In the genomic region with DNA sequence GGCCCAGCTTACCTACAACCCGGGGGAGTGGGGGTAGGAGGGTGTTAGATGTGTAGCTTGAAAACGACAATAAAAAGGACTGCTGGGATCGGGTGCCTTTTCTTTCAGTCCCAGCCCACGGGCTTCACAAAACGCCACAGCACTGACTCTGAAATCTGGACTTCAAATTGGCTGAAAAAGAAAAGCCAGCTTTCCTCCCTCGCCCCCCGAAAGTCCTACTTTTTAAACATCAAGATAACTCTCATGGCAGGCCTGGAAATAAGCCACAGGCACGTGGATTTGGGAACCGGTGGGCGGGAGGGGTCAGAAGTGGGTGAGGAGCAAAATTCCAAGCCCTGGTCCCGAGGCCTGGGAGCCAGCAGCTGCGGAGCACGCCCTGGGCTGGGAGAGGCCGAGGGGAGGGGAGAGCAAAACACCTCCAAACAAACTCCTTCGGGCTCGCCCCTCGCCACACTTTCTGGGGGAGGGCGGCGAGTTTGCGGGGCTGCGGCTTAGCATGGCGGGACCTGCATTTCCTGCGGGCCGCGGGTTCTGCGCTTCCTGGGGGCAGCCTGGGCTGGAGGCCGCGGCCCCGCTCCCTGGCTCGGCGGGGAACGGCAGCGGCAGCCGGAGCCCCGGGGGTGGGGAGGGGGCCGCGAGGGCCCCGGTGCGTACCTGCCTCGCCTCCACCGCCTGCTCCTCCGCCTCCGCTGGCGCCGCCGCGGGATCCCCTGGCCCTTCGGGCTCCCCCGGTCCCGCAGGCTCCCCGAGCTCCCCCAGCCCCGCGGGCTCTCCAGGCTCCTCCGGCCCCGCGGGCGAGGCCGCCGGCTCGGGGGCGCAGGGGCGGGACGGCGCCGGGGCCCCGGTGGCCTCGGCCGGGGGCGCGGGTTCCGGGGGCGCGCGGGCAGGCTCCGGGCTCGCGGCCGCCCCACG, we compare ENCODE assay signal across 6 cellular contexts. TPM values are rescaled to one million over a fixed set of nuclear protein-coding genes. Genes with fewer than 3 reads are reported as not detected.
A peak's percentile ranks its signal among the peaks of the same experiment; 100 is the strongest.
DNase-seq lines count a peak whose midpoint lies in the region; ATAC-seq, FAIRE-seq and TF ChIP-seq lines count a peak whose summit lies in the region.
"Not testable (repeated sequence)": the region's sequence is repeated elsewhere in the genome, so short reads cannot be mapped to it uniquely, and the experiment has no call there.

No MANE protein-coding gene starts in this region.

- not testable (repeated sequence) for TF ChIP-seq RAD21 in GM12878 (IDR thresholded peaks at IDR 0.05; ENCODE audit: insufficient read depth, low read depth, low read length)

- H3K9ac ChIP-seq in GM12878 (ENCODE audit: control insufficient read depth, insufficient read depth, low read length): not testable (repeated sequence)

- not testable (repeated sequence) for H4K20me1 ChIP-seq in GM23338 (replicated peaks; ENCODE audit: insufficient read depth); GM12878 (ENCODE audit: control insufficient read depth, insufficient read depth)

- not testable (repeated sequence) for H3K27ac Mint-ChIP-seq in GM23338
- H3K27ac Mint-ChIP-seq in naive thymus-derived CD8-positive, alpha-beta T cell: peak overlapping the region in 8 of 10 donors; percentile 23 to 83 (median 64)

- H3K79me2 ChIP-seq in GM23338 (replicated peaks; ENCODE audit: insufficient read depth): peaks cover 16% of the 10 kb centered on the region; the same call in 1 of the 2 replicates
- H3K79me2 ChIP-seq in GM12878 (ENCODE audit: control insufficient read depth, insufficient read depth, low read length): not testable (repeated sequence)

- H3K9me2 ChIP-seq in GM23338 (ENCODE audit: insufficient read depth): not testable (repeated sequence)

- H3K36me3 ChIP-seq in GM23338 (ENCODE audit: insufficient read depth); GM12878 (ENCODE audit: control insufficient read depth in 2 of 2, insufficient read depth in 2 of 2, low read length in 1 of 2); cardiac muscle cell; thymus (ENCODE audit: control insufficient read depth, insufficient read depth): not testable (repeated sequence)
- H3K36me3 ChIP-seq in RWPE2 (ENCODE audit: low read depth): peaks cover 22% of the 10 kb centered on the region

- peaks cover 36% of the 10 kb centered on the region for H3K4me1 Mint-ChIP-seq in GM23338
- peaks cover 14 to 38% (median 33%) of the 10 kb centered on the region in 4 donors for H3K4me1 Mint-ChIP-seq in naive thymus-derived CD8-positive, alpha-beta T cell

- TF ChIP-seq CTCF in GM23338 (conservative IDR thresholded peaks at IDR 0.05; ENCODE audit: low read depth in 2 of 2); RWPE2 (IDR thresholded peaks at IDR 0.05; ENCODE audit: poor library complexity, severe bottlenecking); GM12878 (IDR thresholded peaks at IDR 0.05 in 2 of 3, conservative IDR thresholded peaks at IDR 0.05 in 1 of 3; ENCODE audit: control insufficient read depth in 2 of 3, extremely low read depth in 1 of 3, insufficient read depth in 1 of 3, low read depth in 3 of 3, low read length in 3 of 3); cardiac muscle cell (IDR thresholded peaks at IDR 0.05; ENCODE audit: low read depth, low read length): not testable (repeated sequence)

- POLR2A ChIA-PET in GM12878 (lab: Charles Lee): not testable (repeated sequence)
- POLR2A ChIA-PET in naive thymus-derived CD8-positive, alpha-beta T cell (lab: Charles Lee): interaction anchor here (0.5 to 2.0 kb wide), 8 partner anchors 15 to 1487 kb away, joined by 3 to 8 read pairs (median 4); no protein-coding TSS in a partner anchor

- H2AFZ ChIP-seq in GM23338; GM12878 (ENCODE audit: control insufficient read depth, low read depth, low read length): not testable (repeated sequence)

- CTCF ChIA-PET in GM12878 (lab: Yijun Ruan, JAX): not testable (repeated sequence)

- RAD21 ChIA-PET in GM12878 (lab: Charles Lee; ENCODE audit: unreplicated experiment): not testable (repeated sequence)

- not testable (repeated sequence) for BruUV-seq in GM12878 (replicated peaks; lab: Mats Ljungman, UMichigan)

- not testable (repeated sequence) for TF ChIP-seq POLR2A in GM12878 (IDR thresholded peaks at IDR 0.05; ENCODE audit: low read depth, low read length)

- H3K9me3 ChIP-seq in RWPE2 (ENCODE audit: severe bottlenecking); GM12878 (replicated peaks; ENCODE audit: control insufficient read depth, insufficient read depth, low read length); cardiac muscle cell (ENCODE audit: low read depth); thymus (ENCODE audit: control insufficient read depth): not testable (repeated sequence)

- TF ChIP-seq EP300 in GM12878 (IDR thresholded peaks at IDR 0.05; ENCODE audit: borderline replicate concordance in 1 of 2, control insufficient read depth in 1 of 2, low read depth in 2 of 2, low read length in 2 of 2): not testable (repeated sequence)

- H3K4me1 ChIP-seq in GM23338 (ENCODE audit: insufficient read depth) (peaks cover 30% of the 10 kb centered on the region), cardiac muscle cell (ENCODE audit: low read depth) (peaks cover 42% of the 10 kb centered on the region), thymus (ENCODE audit: control insufficient read depth, insufficient read depth, low read length) (peaks cover 19% of the 10 kb centered on the region)
- H3K4me1 ChIP-seq in RWPE2 (ENCODE audit: insufficient read depth, poor library complexity, severe bottlenecking); GM12878 (ENCODE audit: control insufficient read depth, insufficient read depth, low read length): not testable (repeated sequence)

- intact Hi-C loops in GM12878 (cut with micrococcal nuclease; ENCODE audit: unreplicated experiment): loop anchor here (10.0 kb wide), 1 partner anchor 85 kb away; no protein-coding TSS in a partner anchor

- 25% methylated on average over 30 of the region's 79 CpGs for WGBS in GM12878 (ENCODE audit: insufficient coverage, insufficient replicate concordance, low lambda C conversion rate, missing lambda C conversion rate)
- WGBS in thymus: 22% methylated on average over 48 of the region's 79 CpGs

- H3F3A ChIP-seq in GM23338 (replicated peaks; ENCODE audit: low read depth): not testable (repeated sequence)

- SMC1A ChIA-PET in GM12878 (lab: Charles Lee; ENCODE audit: uncharacterized antibody, unreplicated experiment): interaction anchor here (1.2 kb wide), 1 partner anchor 15 kb away, joined by 3 read pairs; no protein-coding TSS in a partner anchor

- in situ Hi-C loops in GM12878 (cut with MboI): not testable (repeated sequence)

- peaks cover 18% of the 10 kb centered on the region for H3K27me3 ChIP-seq in GM23338 (ENCODE audit: insufficient read depth)
- H3K27me3 ChIP-seq in RWPE2 (ENCODE audit: insufficient read depth, poor library complexity, severe bottlenecking); GM12878 (replicated peaks in 1 of 2; ENCODE audit: control insufficient read depth in 2 of 2, insufficient read depth in 2 of 2, low read length in 1 of 2); cardiac muscle cell; thymus (ENCODE audit: control insufficient read depth, insufficient read depth): not testable (repeated sequence)

- DNase-seq in GM23338 (ENCODE audit: low spot score): peak; percentile 43
- not testable (repeated sequence) for DNase-seq in RWPE2 (ENCODE audit: low spot score); GM12878 (ENCODE audit: low read depth, low spot score)
- DNase-seq in cardiac muscle cell (ENCODE audit: low read depth in 1 of 2, low spot score in 1 of 2): peak; percentile 52 to 58
- peak in 1 of 10 donors; percentile 55 for DNase-seq in naive thymus-derived CD8-positive, alpha-beta T cell

- peak overlapping the region; percentile 75 for H3K4me3 Mint-ChIP-seq in GM23338
- peak overlapping the region; percentile 55 to 86 (median 68) for H3K4me3 Mint-ChIP-seq in naive thymus-derived CD8-positive, alpha-beta T cell

- not testable (repeated sequence) for H3K27ac ChIP-seq in GM23338 (ENCODE audit: low read depth); GM12878 (ENCODE audit: control insufficient read depth, insufficient read depth)
- peak overlapping the region; percentile 57 for H3K27ac ChIP-seq in RWPE2 (ENCODE audit: poor library complexity, severe bottlenecking)
- H3K27ac ChIP-seq in cardiac muscle cell: peak overlapping the region; percentile 87
- peak overlapping the region; percentile 76 for H3K27ac ChIP-seq in thymus (ENCODE audit: low read depth)

- FAIRE-seq in GM12878 (lab: Jason Lieb, UNC): not testable (repeated sequence)

- H3K4me2 ChIP-seq in GM23338 (peak overlapping the region; percentile 88), GM12878 (ENCODE audit: control insufficient read depth, insufficient read depth) (peak overlapping the region; percentile 68)

- not testable (repeated sequence) for H3K9me3 Mint-ChIP-seq in GM23338; naive thymus-derived CD8-positive, alpha-beta T cell

- H3K36me3 Mint-ChIP-seq in GM23338 (ENCODE audit: low read depth); naive thymus-derived CD8-positive, alpha-beta T cell: not testable (repeated sequence)

- H3K4me3 ChIP-seq in GM23338 (peak overlapping the region; percentile 73), RWPE2 (ENCODE audit: severe bottlenecking) (peak overlapping the region; percentile 73), cardiac muscle cell (peak overlapping the region; percentile 60), thymus (ENCODE audit: low read length) (peak overlapping the region; percentile 47)
- H3K4me3 ChIP-seq in GM12878: not testable (repeated sequence)

- peaks cover 39% of the 10 kb centered on the region for H3K27me3 Mint-ChIP-seq in GM23338 (ENCODE audit: insufficient read depth, low read depth, poor library complexity)
- not testable (repeated sequence) for H3K27me3 Mint-ChIP-seq in naive thymus-derived CD8-positive, alpha-beta T cell

- ATAC-seq in GM23338: peak; percentile 25
- ATAC-seq in RWPE2 (ENCODE audit: low read depth): peak; percentile 46; the same call in 2 of the 3 replicates
- not testable (repeated sequence) for ATAC-seq in GM12878
- ATAC-seq in naive thymus-derived CD8-positive, alpha-beta T cell: peak; percentile 13 to 31

RNA-seq across cellular contexts. Expression of gene MXRA7, which starts 0.6 kb away (rescaled TPM):
- total RNA-seq in GM23338 (2014; rRNA removed; shearing (Covaris generic)): 29.2 and 46.6 TPM in 2 replicates
- polyA plus RNA-seq in GM23338 (2016; fragmentation: Nextera tagmentation; extraction: Ambion mirVana) (11.4 and 12.1 TPM in 2 replicates), GM12878 (2011; rRNA removed) (0.15 and 0.30 TPM in 2 replicates), GM12878 (2014; fragmentation: Illumina TruSeq; extraction: Trizol) (0.96 and 3.4 TPM in 2 replicates), GM12878 (2014; fragmentation: Nextera tagmentation; extraction: Ambion mirVana) (under 1 TPM; 0.03 to 0.16 TPM), GM12878 (2014; rRNA removed) (0.48 and 2.0 TPM in 2 replicates), GM12878 (2016; fragmentation: Nextera tagmentation; extraction: Ambion mirVana) (under 1 TPM; 0.08 to 0.18 TPM), cardiac muscle cell (164 and 178 TPM in 2 replicates), thymus (47.1 TPM)
- 0.33 and 0.54 TPM in 2 replicates for total RNA-seq in GM12878 (2013; cell fraction: nucleolus; rRNA removed)
- total RNA-seq in GM12878 (2014; rRNA removed) (0.56 and 1.9 TPM in 2 replicates), GM12878 (2014; rRNA removed; fragmentation: Illumina TruSeq; extraction: Trizol) (0.49 and 0.60 TPM in 2 replicates), GM12878 (2021) (1.1 and 1.3 TPM in 2 replicates), cardiac muscle cell (101 and 123 TPM in 2 replicates)
- polyA plus RNA-seq in GM12878 (2011; ENCODE audit: low read depth): 0.50 TPM
- polyA plus RNA-seq in GM12878 (2011; cell fraction: cytosol; rRNA removed): 0.03 and 0.06 TPM in 2 replicates
- 0.06 and 0.07 TPM in 2 replicates for polyA plus RNA-seq in GM12878 (2011; cell fraction: nucleus; rRNA removed)
- 0.66 and 0.87 TPM in 2 replicates for polyA plus RNA-seq in GM12878 (2012)
- 0.10 TPM in 1 of 2 replicates, not detected in the other for polyA minus RNA-seq in GM12878 (2011; rRNA and poly(A)+ RNA removed)
- not detected in 2 replicates for polyA minus RNA-seq in GM12878 (2011; cell fraction: cytosol; rRNA and poly(A)+ RNA removed)
- polyA minus RNA-seq in GM12878 (2011; cell fraction: nucleus; rRNA and poly(A)+ RNA removed): not detected in 2 replicates
- 10 to 100 TPM; 13.9 to 16.3 TPM for total RNA-seq in naive thymus-derived CD8-positive, alpha-beta T cell
- polyA plus RNA-seq in naive thymus-derived CD8-positive, alpha-beta T cell: 10 to 100 TPM in 1 of 3 donors, 1 to 10 TPM in 2; 2.2 to 25.3 (median 5.4) TPM

RNA-seq across cellular contexts. Expression of gene JMJD6, which starts 16.2 kb away (rescaled TPM):
- 11.3 and 12.8 TPM in 2 replicates for total RNA-seq in GM23338 (2014; rRNA removed; shearing (Covaris generic))
- polyA plus RNA-seq in GM23338 (2016; fragmentation: Nextera tagmentation; extraction: Ambion mirVana) (11.4 and 12.7 TPM in 2 replicates), GM12878 (2011; rRNA removed) (12.5 and 22.5 TPM in 2 replicates), GM12878 (2014; fragmentation: Illumina TruSeq; extraction: Trizol) (19.1 and 21.8 TPM in 2 replicates), GM12878 (2014; fragmentation: Nextera tagmentation; extraction: Ambion mirVana) (1 to 10 TPM; 1.2 to 6.5 TPM), GM12878 (2014; rRNA removed) (24.2 and 27.6 TPM in 2 replicates), GM12878 (2016; fragmentation: Nextera tagmentation; extraction: Ambion mirVana) (10 to 100 TPM; 32.6 to 36.0 TPM), cardiac muscle cell (25.3 and 33.6 TPM in 2 replicates), thymus (31.9 TPM)
- 22.2 and 23.3 TPM in 2 replicates for total RNA-seq in GM12878 (2013; cell fraction: nucleolus; rRNA removed)
- total RNA-seq in GM12878 (2014; rRNA removed) (17.0 and 18.2 TPM in 2 replicates), GM12878 (2014; rRNA removed; fragmentation: Illumina TruSeq; extraction: Trizol) (16.7 and 19.2 TPM in 2 replicates), GM12878 (2021) (26.8 and 30.4 TPM in 2 replicates), cardiac muscle cell (23.5 and 25.1 TPM in 2 replicates)
- 18.4 TPM for polyA plus RNA-seq in GM12878 (2011; ENCODE audit: low read depth)
- 27.6 and 31.8 TPM in 2 replicates for polyA plus RNA-seq in GM12878 (2011; cell fraction: cytosol; rRNA removed)
- polyA plus RNA-seq in GM12878 (2011; cell fraction: nucleus; rRNA removed): 66.5 and 72.0 TPM in 2 replicates
- 22.8 and 29.0 TPM in 2 replicates for polyA plus RNA-seq in GM12878 (2012)
- polyA minus RNA-seq in GM12878 (2011; rRNA and poly(A)+ RNA removed): 9.0 and 10.2 TPM in 2 replicates
- 6.4 and 6.7 TPM in 2 replicates for polyA minus RNA-seq in GM12878 (2011; cell fraction: cytosol; rRNA and poly(A)+ RNA removed)
- polyA minus RNA-seq in GM12878 (2011; cell fraction: nucleus; rRNA and poly(A)+ RNA removed): 10.4 and 16.3 TPM in 2 replicates
- 10 to 100 TPM; 36.6 to 37.8 TPM for total RNA-seq in naive thymus-derived CD8-positive, alpha-beta T cell
- 10 to 100 TPM; 10.2 to 34.2 (median 14.4) TPM for polyA plus RNA-seq in naive thymus-derived CD8-positive, alpha-beta T cell

RNA-seq across cellular contexts. Expression of gene METTL23, which starts 16.4 kb away (rescaled TPM):
- total RNA-seq in GM23338 (2014; rRNA removed; shearing (Covaris generic)): 41.6 and 43.2 TPM in 2 replicates
- polyA plus RNA-seq in GM23338 (2016; fragmentation: Nextera tagmentation; extraction: Ambion mirVana) (51.6 and 55.9 TPM in 2 replicates), GM12878 (2011; rRNA removed) (52.0 and 64.0 TPM in 2 replicates), GM12878 (2014; fragmentation: Illumina TruSeq; extraction: Trizol) (29.9 and 44.8 TPM in 2 replicates), GM12878 (2014; fragmentation: Nextera tagmentation; extraction: Ambion mirVana) (10 to 100 TPM; 27.3 to 29.4 TPM), GM12878 (2014; rRNA removed) (35.0 and 42.7 TPM in 2 replicates), GM12878 (2016; fragmentation: Nextera tagmentation; extraction: Ambion mirVana) (10 to 100 TPM; 61.4 to 61.5 TPM), cardiac muscle cell (77.9 and 83.0 TPM in 2 replicates), thymus (70.1 TPM)
- total RNA-seq in GM12878 (2013; cell fraction: nucleolus; rRNA removed): 24.5 and 25.5 TPM in 2 replicates
- total RNA-seq in GM12878 (2014; rRNA removed) (32.0 and 33.4 TPM in 2 replicates), GM12878 (2014; rRNA removed; fragmentation: Illumina TruSeq; extraction: Trizol) (23.2 and 26.7 TPM in 2 replicates), GM12878 (2021) (25.6 and 28.0 TPM in 2 replicates), cardiac muscle cell (47.6 and 62.0 TPM in 2 replicates)
- polyA plus RNA-seq in GM12878 (2011; ENCODE audit: low read depth): 43.8 TPM
- polyA plus RNA-seq in GM12878 (2011; cell fraction: cytosol; rRNA removed): 31.3 and 35.8 TPM in 2 replicates
- polyA plus RNA-seq in GM12878 (2011; cell fraction: nucleus; rRNA removed): 27.8 and 36.4 TPM in 2 replicates
- polyA plus RNA-seq in GM12878 (2012): 36.6 and 41.5 TPM in 2 replicates
- polyA minus RNA-seq in GM12878 (2011; rRNA and poly(A)+ RNA removed): 17.4 and 21.7 TPM in 2 replicates
- polyA minus RNA-seq in GM12878 (2011; cell fraction: cytosol; rRNA and poly(A)+ RNA removed): 5.7 and 7.1 TPM in 2 replicates
- polyA minus RNA-seq in GM12878 (2011; cell fraction: nucleus; rRNA and poly(A)+ RNA removed): 10.8 and 11.2 TPM in 2 replicates
- 10 to 100 TPM; 86.2 to 86.9 TPM for total RNA-seq in naive thymus-derived CD8-positive, alpha-beta T cell
- polyA plus RNA-seq in naive thymus-derived CD8-positive, alpha-beta T cell: 100 to 1,000 TPM; 140 to 154 (median 146) TPM

RNA-seq across cellular contexts. Expression of gene SRSF2, which starts 26.9 kb away (rescaled TPM):
- 524 and 547 TPM in 2 replicates for total RNA-seq in GM23338 (2014; rRNA removed; shearing (Covaris generic))
- polyA plus RNA-seq in GM23338 (2016; fragmentation: Nextera tagmentation; extraction: Ambion mirVana): 305 and 317 TPM in 2 replicates
- total RNA-seq in GM12878 (2013; cell fraction: nucleolus; rRNA removed): 562 and 723 TPM in 2 replicates
- 640 and 710 TPM in 2 replicates for total RNA-seq in GM12878 (2014; rRNA removed)
- total RNA-seq in GM12878 (2014; rRNA removed; fragmentation: Illumina TruSeq; extraction: Trizol): 257 and 261 TPM in 2 replicates
- 532 and 545 TPM in 2 replicates for total RNA-seq in GM12878 (2021)
- polyA plus RNA-seq in GM12878 (2011; ENCODE audit: low read depth): 168 TPM
- polyA plus RNA-seq in GM12878 (2011; rRNA removed): 484 and 614 TPM in 2 replicates
- 262 and 617 TPM in 2 replicates for polyA plus RNA-seq in GM12878 (2011; cell fraction: cytosol; rRNA removed)
- polyA plus RNA-seq in GM12878 (2011; cell fraction: nucleus; rRNA removed): 1,271 and 1,407 TPM in 2 replicates
- 265 and 285 TPM in 2 replicates for polyA plus RNA-seq in GM12878 (2012)
- polyA plus RNA-seq in GM12878 (2014; fragmentation: Illumina TruSeq; extraction: Trizol): 414 and 418 TPM in 2 replicates
- polyA plus RNA-seq in GM12878 (2014; fragmentation: Nextera tagmentation; extraction: Ambion mirVana): 100 to 1,000 TPM; 225 to 363 TPM
- polyA plus RNA-seq in GM12878 (2014; rRNA removed): 795 and 1,321 TPM in 2 replicates
- 100 to 1,000 TPM; 392 to 407 TPM for polyA plus RNA-seq in GM12878 (2016; fragmentation: Nextera tagmentation; extraction: Ambion mirVana)
- 114 and 147 TPM in 2 replicates for polyA minus RNA-seq in GM12878 (2011; rRNA and poly(A)+ RNA removed)
- polyA minus RNA-seq in GM12878 (2011; cell fraction: cytosol; rRNA and poly(A)+ RNA removed): 187 and 201 TPM in 2 replicates
- 579 and 952 TPM in 2 replicates for polyA minus RNA-seq in GM12878 (2011; cell fraction: nucleus; rRNA and poly(A)+ RNA removed)
- 398 and 520 TPM in 2 replicates for total RNA-seq in cardiac muscle cell
- 217 and 265 TPM in 2 replicates for polyA plus RNA-seq in cardiac muscle cell
- total RNA-seq in naive thymus-derived CD8-positive, alpha-beta T cell: 100 to 1,000 TPM; 358 to 377 TPM
- polyA plus RNA-seq in naive thymus-derived CD8-positive, alpha-beta T cell: 100 to 1,000 TPM; 101 to 106 (median 105) TPM
- polyA plus RNA-seq in thymus: 225 TPM

RNA-seq across cellular contexts. Expression of gene MFSD11, which starts 27.7 kb away (rescaled TPM):
- total RNA-seq in GM23338 (2014; rRNA removed; shearing (Covaris generic)): 25.5 and 35.3 TPM in 2 replicates
- polyA plus RNA-seq in GM23338 (2016; fragmentation: Nextera tagmentation; extraction: Ambion mirVana): 9.3 and 10.2 TPM in 2 replicates
- 116 TPM in 2 replicates for total RNA-seq in GM12878 (2013; cell fraction: nucleolus; rRNA removed)
- total RNA-seq in GM12878 (2014; rRNA removed): 18.9 and 21.1 TPM in 2 replicates
- 13.0 and 13.7 TPM in 2 replicates for total RNA-seq in GM12878 (2014; rRNA removed; fragmentation: Illumina TruSeq; extraction: Trizol)
- total RNA-seq in GM12878 (2021): 13.6 and 13.9 TPM in 2 replicates
- polyA plus RNA-seq in GM12878 (2011; ENCODE audit: low read depth): 11.4 TPM
- polyA plus RNA-seq in GM12878 (2011; rRNA removed): 19.4 TPM in 2 replicates
- 16.8 and 18.3 TPM in 2 replicates for polyA plus RNA-seq in GM12878 (2011; cell fraction: cytosol; rRNA removed)
- 34.5 and 35.2 TPM in 2 replicates for polyA plus RNA-seq in GM12878 (2011; cell fraction: nucleus; rRNA removed)
- 11.9 and 14.2 TPM in 2 replicates for polyA plus RNA-seq in GM12878 (2012)
- 10.0 and 11.0 TPM in 2 replicates for polyA plus RNA-seq in GM12878 (2014; fragmentation: Illumina TruSeq; extraction: Trizol)
- 10 to 100 TPM; 11.2 to 15.8 TPM for polyA plus RNA-seq in GM12878 (2014; fragmentation: Nextera tagmentation; extraction: Ambion mirVana)
- polyA plus RNA-seq in GM12878 (2014; rRNA removed): 15.3 and 16.5 TPM in 2 replicates
- 10 to 100 TPM; 17.0 to 19.0 TPM for polyA plus RNA-seq in GM12878 (2016; fragmentation: Nextera tagmentation; extraction: Ambion mirVana)
- 35.3 and 45.0 TPM in 2 replicates for polyA minus RNA-seq in GM12878 (2011; rRNA and poly(A)+ RNA removed)
- 6.8 and 11.8 TPM in 2 replicates for polyA minus RNA-seq in GM12878 (2011; cell fraction: cytosol; rRNA and poly(A)+ RNA removed)
- 21.5 and 37.0 TPM in 2 replicates for polyA minus RNA-seq in GM12878 (2011; cell fraction: nucleus; rRNA and poly(A)+ RNA removed)
- 45.8 and 69.2 TPM in 2 replicates for total RNA-seq in cardiac muscle cell
- polyA plus RNA-seq in cardiac muscle cell: 55.6 and 68.1 TPM in 2 replicates
- 10 to 100 TPM; 28.2 to 30.4 TPM for total RNA-seq in naive thymus-derived CD8-positive, alpha-beta T cell
- polyA plus RNA-seq in naive thymus-derived CD8-positive, alpha-beta T cell: 10 to 100 TPM; 18.1 to 23.6 (median 18.9) TPM
- polyA plus RNA-seq in thymus: 17.3 TPM
